Comparison of ENCODE assay signal across 15 cellular contexts in the genomic region with DNA sequence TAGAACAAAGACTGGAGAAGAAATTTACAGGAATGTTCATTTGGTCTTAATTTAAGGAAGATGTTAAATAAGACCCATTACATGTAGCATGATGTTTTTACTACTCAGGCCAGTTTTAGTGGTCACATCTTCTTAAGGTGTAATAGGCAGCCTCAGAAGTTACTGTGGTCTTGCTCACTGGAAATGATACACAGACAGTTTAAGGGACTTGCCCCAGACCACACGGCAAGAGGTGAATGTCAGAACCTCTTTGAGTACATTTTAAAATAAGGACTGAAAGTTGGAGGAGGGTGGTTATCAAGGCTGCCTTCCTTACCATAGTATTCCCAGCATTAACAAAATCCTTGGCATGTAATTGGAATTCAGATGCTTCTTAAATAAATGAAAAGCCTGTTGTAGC. TPM values are rescaled to one million over a fixed set of nuclear protein-coding genes. Genes with fewer than 3 reads are reported as not detected.
DNase-seq lines count a peak whose midpoint lies in the region; ATAC-seq and TF ChIP-seq lines count a peak whose summit lies in the region.
"Had no signal": no experiment of that assay in that cellular context is flagged by ENCODE, and none has a peak within 500 bp of the region (broad histone marks: within the 10 kb centered on the region; RNA-seq: fewer than 3 reads in every experiment).

No MANE protein-coding gene starts in this region.

- H3K4me3 ChIP-seq in BE2C (ENCODE audit: low read depth, low read length) = no peak overlapping the region
- H3K4me3 ChIP-seq: A549, coronary artery, psoas muscle, suprapubic skin had no signal

- H3K36me3 ChIP-seq in BE2C = no peaks in the 10 kb centered on the region

- DNase-seq in GM10248 (ENCODE audit: extremely low spot score) = peak; percentile 28
- DNase-seq in middle frontal gyrus (ENCODE audit: extremely low spot score, low spot score) = no peak
- no peak for DNase-seq in HPDE6-E6E7 (ENCODE audit: extremely low spot score)
- no peak for DNase-seq in stimulated activated CD8-positive, alpha-beta memory T cell treated with anti-CD3 and anti-CD28 coated beads, Interleukin-4, amount 100 ng/mL, for 48 hours
- DNase-seq in BE2C = no peak
- DNase-seq: activated naive CD4-positive, alpha-beta T cell treated with anti-CD3 and anti-CD28 coated beads, Interleukin-2, amount 50 U/mL, for 16 hours; glutamatergic neuron; psoas muscle had no signal

- H3K27me3 ChIP-seq in BE2C = no peaks in the 10 kb centered on the region
- H3K27me3 ChIP-seq: suprapubic skin had no signal

- no peaks in the 10 kb centered on the region for H3K9me3 ChIP-seq in BE2C
- H3K9me3 ChIP-seq: psoas muscle, suprapubic skin had no signal

- no peak for TF ChIP-seq CTCF in GM10248 (IDR thresholded peaks at IDR 0.05; ENCODE audit: control extremely low read depth, extremely low read depth, low read depth, missing control alignments)
- TF ChIP-seq CTCF in BE2C (IDR thresholded peaks at IDR 0.05; ENCODE audit: low read depth, low read length) = no peak

- POLR2A ChIA-PET in GM10248 (lab: Yijun Ruan, JAX) = no interaction called here

- peak; percentile 90 for ATAC-seq in GM19351 (IDR thresholded peaks at IDR 0.05; ENCODE audit: unreplicated experiment)
- ATAC-seq in HG02642 (IDR thresholded peaks at IDR 0.05; ENCODE audit: poor library complexity, unreplicated experiment) = peak; percentile 84
- ATAC-seq in HG03432 (IDR thresholded peaks at IDR 0.05; ENCODE audit: unreplicated experiment) = peak; percentile 92
- ATAC-seq: A549, HCT116, psoas muscle had no signal

- CTCF ChIA-PET in GM10248 (lab: Yijun Ruan, JAX) = interaction anchor here (1.0 kb wide), 1 partner anchor 11 kb away, joined by 3 read pairs; no protein-coding TSS in a partner anchor

- no peaks in the 10 kb centered on the region for H3K4me1 ChIP-seq in BE2C
- H3K4me1 ChIP-seq: psoas muscle, suprapubic skin had no signal

RNA-seq across cellular contexts. Expression of a gene that starts 37.9 kb away (rescaled TPM):
- not detected for polyA plus RNA-seq in BE2C (2012; ENCODE audit: insufficient read depth, insufficient read length, low read depth)
